In the genomic region with DNA sequence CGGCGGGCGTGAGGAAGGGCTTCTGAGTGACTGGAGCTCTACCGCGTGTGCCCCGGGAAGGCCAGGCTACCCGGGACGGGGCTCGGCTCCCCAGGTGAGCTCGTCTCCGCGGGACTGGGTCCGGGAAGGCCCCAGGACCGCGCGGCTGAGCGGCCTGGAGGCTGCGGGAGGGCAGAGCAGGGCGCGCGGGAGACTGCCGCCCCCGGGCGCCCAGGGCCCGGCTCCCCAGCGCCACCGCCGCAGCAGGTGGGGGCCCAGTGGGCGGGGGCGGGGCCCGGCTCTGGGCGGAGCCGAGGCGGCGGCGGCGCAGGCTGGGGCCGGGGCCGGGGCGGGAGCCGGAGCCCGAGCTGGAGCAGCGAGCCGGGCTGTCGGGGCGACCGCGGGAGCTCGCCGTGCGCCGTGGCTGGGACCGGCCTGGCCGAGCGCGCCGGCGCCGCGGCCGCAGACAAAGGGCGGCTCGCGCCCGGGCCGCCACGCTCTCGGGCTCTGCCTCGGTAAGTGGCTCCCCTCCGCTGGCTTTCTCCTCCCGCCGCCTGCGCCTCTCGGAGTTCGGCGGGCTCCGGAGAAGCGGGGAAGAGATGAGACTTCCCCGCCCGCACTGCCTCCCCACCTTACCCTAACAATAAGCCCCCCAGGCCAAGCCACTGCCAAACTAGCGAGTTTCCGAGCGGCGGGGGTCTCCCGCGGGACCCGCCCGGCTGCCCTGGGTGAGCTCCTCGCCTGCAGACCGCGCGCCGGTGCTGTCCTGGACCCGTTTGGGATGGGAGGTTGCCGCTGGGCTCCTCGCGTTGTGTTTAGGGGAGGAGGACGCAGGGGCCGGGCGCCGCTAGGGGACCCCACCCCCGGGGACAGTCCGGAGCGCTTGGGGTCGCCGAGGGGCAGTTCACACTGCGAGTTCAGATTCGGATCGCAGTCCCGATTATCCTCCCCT, we compare ENCODE assay signal across 9 cellular contexts. TPM values are rescaled to one million over a fixed set of nuclear protein-coding genes. Genes with fewer than 3 reads are reported as not detected.
DNase-seq lines count a peak whose midpoint lies in the region; ATAC-seq and TF ChIP-seq lines count a peak whose summit lies in the region.
"Had no signal": no experiment of that assay in that cellular context is flagged by ENCODE, and none has a peak within 500 bp of the region (broad histone marks: within the 10 kb centered on the region; RNA-seq: fewer than 3 reads in every experiment).

A gene (plus strand): TSS at position 338 of the 931 bp plus-strand sequence. CDS start 103,872 bp downstream, outside the sequence.

- H3K4me2 ChIP-seq in KMS-11, result peak within 1 kb of the TSS; percentile 83

- H3K9ac ChIP-seq in KMS-11, result peak within 1 kb of the TSS; percentile 46; the same call in 1 of the 2 replicates

- peaks cover 13% of the 10 kb centered on the region for H3K27me3 ChIP-seq in KMS-11 (ENCODE audit: insufficient read depth, low read depth)

- intact Hi-C loops in Right ventricle myocardium superior (cut with DNase I), result loop anchor here (10.0 kb wide), 1 partner anchor 85 kb away; no protein-coding TSS in a partner anchor

- peak within 1 kb of the TSS; percentile 97 for H2AFZ ChIP-seq in KMS-11 (ENCODE audit: low read depth)

- H3K4me3 ChIP-seq in AG10803 (ENCODE audit: low read length), result peak within 1 kb of the TSS; percentile 20
- peak within 1 kb of the TSS; percentile 56 for H3K4me3 ChIP-seq in KMS-11 (IDR thresholded peaks at IDR 0.05; ENCODE audit: insufficient read depth, low read depth, low read length)

- peaks cover 3% of the 10 kb centered on the region for H3K4me1 Mint-ChIP-seq in activated naive CD4-positive, alpha-beta T cell treated with anti-CD3 and anti-CD28 coated beads, Interleukin-2, amount 50 U/mL, for 24 hours

- peaks cover 51% of the 10 kb centered on the region for H3K27me3 Mint-ChIP-seq in activated naive CD4-positive, alpha-beta T cell treated with anti-CD3 and anti-CD28 coated beads, Interleukin-2, amount 50 U/mL, for 24 hours

- no peaks in the 10 kb centered on the region for H4K20me1 ChIP-seq in KMS-11 (ENCODE audit: insufficient read depth)

- peaks cover 1% of the 10 kb centered on the region for H3K36me3 Mint-ChIP-seq in activated naive CD4-positive, alpha-beta T cell treated with anti-CD3 and anti-CD28 coated beads, Interleukin-2, amount 50 U/mL, for 24 hours

- peak; percentile 8 for DNase-seq in AG10803 (ENCODE audit: low read depth)
- peak; percentile 66 for DNase-seq in Right ventricle myocardium superior
- no peak for DNase-seq in occipital lobe (lab: John Stamatoyannopoulos, UW)
- no peak for DNase-seq in NAMALWA (ENCODE audit: low spot score)

- peaks cover 5% of the 10 kb centered on the region for H3K4me1 ChIP-seq in KMS-11 (ENCODE audit: low read depth, poor library complexity, severe bottlenecking)

- H3K4me3 Mint-ChIP-seq in activated naive CD4-positive, alpha-beta T cell treated with anti-CD3 and anti-CD28 coated beads, Interleukin-2, amount 50 U/mL, for 24 hours, result peak within 1 kb of the TSS; percentile 52

- no peaks in the 10 kb centered on the region for H3K79me2 ChIP-seq in KMS-11 (ENCODE audit: insufficient read depth, low read depth)

- H3K27ac Mint-ChIP-seq in activated naive CD4-positive, alpha-beta T cell treated with anti-CD3 and anti-CD28 coated beads, Interleukin-2, amount 50 U/mL, for 24 hours, result no peak within 1 kb of the TSS

- TF ChIP-seq CTCF in AG10803 (conservative IDR thresholded peaks at IDR 0.05; ENCODE audit: low read length), result no peak
- TF ChIP-seq CTCF in KMS-11 (conservative IDR thresholded peaks at IDR 0.05; ENCODE audit: low read depth, low read length), result no peak

- H3K9me3 Mint-ChIP-seq in activated naive CD4-positive, alpha-beta T cell treated with anti-CD3 and anti-CD28 coated beads, Interleukin-2, amount 50 U/mL, for 24 hours, result peaks cover 9% of the 10 kb centered on the region

- H3K36me3 ChIP-seq in KMS-11 (ENCODE audit: insufficient read depth), result no peaks in the 10 kb centered on the region
- H3K36me3 ChIP-seq: neutrophil had no signal

- no peak within 1 kb of the TSS for H3K27ac ChIP-seq in KMS-11
- H3K27ac ChIP-seq: neutrophil had no signal

- peak; percentile 48 for ATAC-seq in GM18867 (IDR thresholded peaks at IDR 0.05; ENCODE audit: unreplicated experiment)
- peak; percentile 94 for ATAC-seq in Right ventricle myocardium superior (ENCODE audit: poor library complexity)
- no peak for ATAC-seq in HG02970 (IDR thresholded peaks at IDR 0.05; ENCODE audit: low FRiP score, unreplicated experiment)

RNA-seq across cellular contexts. Expression of the gene that starts here (rescaled TPM):
- 26.9 TPM for total RNA-seq in Right ventricle myocardium superior
- total RNA-seq in occipital lobe, result 30.3 TPM

Comparison
In these comparisons a context has a peak if more than half of its experiments do, and no peak if none do; other contexts are left out.
1. DNase-seq: peak in AG10803 (single experiment) and Right ventricle myocardium superior (single experiment); none in occipital lobe (single experiment) and NAMALWA (single experiment).